Comparison of ENCODE assay signal across 21 cellular contexts in genomic region chr13:100039740-100040139, GRCh38. TPM values are rescaled to one million over a fixed set of nuclear protein-coding genes. Genes with fewer than 3 reads are reported as not detected.
DNase-seq lines count a peak whose midpoint lies in the region; ATAC-seq, FAIRE-seq and TF ChIP-seq lines count a peak whose summit lies in the region.
"Had no signal": no experiment of that assay in that cellular context is flagged by ENCODE, and none has a peak within 500 bp of the region (broad histone marks: within the 10 kb centered on the region; RNA-seq: fewer than 3 reads in every experiment).

No MANE protein-coding gene starts in this region.

- H3K9me3 ChIP-seq in PC-3 (ENCODE audit: low read length) (no peaks in the 10 kb centered on the region), hepatocyte (ENCODE audit: low read depth) (no peaks in the 10 kb centered on the region)
- H3K9me3 ChIP-seq: adrenal gland, transverse colon had no signal

- peak overlapping the region; percentile 63; the same call in 1 of the 2 replicates for H2AFZ ChIP-seq in PC-3 (ENCODE audit: low read length)
- H2AFZ ChIP-seq in hepatocyte = peak overlapping the region; percentile 1

- CTCF ChIA-PET in PC-3 (lab: Charles Lee) = no interaction called here

- ATAC-seq in PC-3 = peak; percentile 64
- no peak for ATAC-seq in HG02981 (IDR thresholded peaks at IDR 0.05; ENCODE audit: unreplicated experiment)
- ATAC-seq: activated T-helper 17 cell treated with anti-CD3 and anti-CD28 coated beads, Interleukin-2, amount 50 U/mL, for 72 hours; effector memory CD8-positive, alpha-beta T cell had no signal

- intact Hi-C loops in PC-3 (cut with micrococcal nuclease) = loop anchor here (5.0 kb wide), 3 partner anchors 118 to 473 kb away; no protein-coding TSS in a partner anchor

- H3F3A ChIP-seq in PC-3 (ENCODE audit: low read length, unreplicated experiment) = no peaks in the 10 kb centered on the region

- H3K27ac ChIP-seq in PC-3 (ENCODE audit: low read length) (no peak overlapping the region), hepatocyte (peak overlapping the region; percentile 0)
- H3K27ac ChIP-seq: adrenal gland, transverse colon had no signal

- peak; percentile 33 for DNase-seq in NCI-H345 (lab: John Stamatoyannopoulos, UW)
- no peak for DNase-seq in NCI-H345 treated with DMSO at 0.1 percent for 48 hours (lab: John Stamatoyannopoulos, UW; ENCODE audit: unreplicated experiment)
- DNase-seq in PC-3 = peak; percentile 53
- DNase-seq in hepatocyte (ENCODE audit: low spot score) = peak; percentile 14
- peak; percentile 2 for DNase-seq in urothelium cell line (ENCODE audit: low spot score)
- DNase-seq in 8988T = no peak
- DNase-seq in dedifferentiated amniotic fluid mesenchymal stem cell (ENCODE audit: extremely low spot score) = no peak
- DNase-seq: ACHN; adrenal gland; CD4-positive, CD25-positive, alpha-beta regulatory T cell; effector memory CD8-positive, alpha-beta T cell; hypothalamus; KG1; NCI-H1048; NCI-H2171 treated with DMSO at 0.1 percent for 48 hours; stimulated activated naive CD4-positive, alpha-beta T cell; transverse colon had no signal

- no peak overlapping the region for H3K9ac ChIP-seq in PC-3 (ENCODE audit: low read length)

- H4K20me1 ChIP-seq in PC-3 (ENCODE audit: low read length) = no peaks in the 10 kb centered on the region
- no peaks in the 10 kb centered on the region for H4K20me1 ChIP-seq in hepatocyte (ENCODE audit: insufficient read depth, poor library complexity, severe bottlenecking)

- no peak for TF ChIP-seq CTCF in PC-3 (conservative IDR thresholded peaks at IDR 0.05; ENCODE audit: low read depth, low read length)
- no peak for TF ChIP-seq CTCF in hepatocyte (IDR thresholded peaks at IDR 0.05; ENCODE audit: poor library complexity)

- no peak for FAIRE-seq in urothelium cell line (lab: Jason Lieb, UNC)

- H3K79me2 ChIP-seq in PC-3 (ENCODE audit: low read length) (no peaks in the 10 kb centered on the region), hepatocyte (no peaks in the 10 kb centered on the region)

- H3K9me2 ChIP-seq in PC-3 (replicated peaks; ENCODE audit: low read length) = no peaks in the 10 kb centered on the region
- no peaks in the 10 kb centered on the region for H3K9me2 ChIP-seq in hepatocyte (replicated peaks; ENCODE audit: insufficient read depth)

- WGBS in hepatocyte (ENCODE audit: low lambda C conversion rate, missing lambda C conversion rate) = 28% methylated on average over 4 of the region's 4 CpGs

- POLR2A ChIA-PET in PC-3 (lab: Charles Lee; ENCODE audit: unreplicated experiment) = interaction anchor here (0.6 kb wide), 1 partner anchor 517 kb away, joined by 5 read pairs; no protein-coding TSS in a partner anchor

- H3K36me3 ChIP-seq in PC-3 (ENCODE audit: low read depth, low read length) = no peaks in the 10 kb centered on the region
- H3K36me3 ChIP-seq in hepatocyte (replicated peaks; ENCODE audit: insufficient read depth, low read depth) = no peaks in the 10 kb centered on the region
- H3K36me3 ChIP-seq: adrenal gland, transverse colon had no signal

- H3K4me3 ChIP-seq in PC-3 (ENCODE audit: low read length) (peak overlapping the region; percentile 30; the same call in 1 of the 2 replicates), hepatocyte (no peak overlapping the region)
- H3K4me3 ChIP-seq: adrenal gland, transverse colon had no signal

- no TSS peak for BruUV-seq in PC-3 (replicated peaks; lab: Mats Ljungman, UMichigan)

- H3K27me3 ChIP-seq in PC-3 (ENCODE audit: low read length) (no peaks in the 10 kb centered on the region), hepatocyte (no peaks in the 10 kb centered on the region)
- H3K27me3 ChIP-seq: adrenal gland, transverse colon had no signal

- H3K4me2 ChIP-seq in PC-3 (ENCODE audit: low read length) (peak overlapping the region; percentile 74), hepatocyte (peak overlapping the region; percentile 42)

- H3K4me1 ChIP-seq in PC-3 (ENCODE audit: insufficient read depth, low read length) (peaks cover 9% of the 10 kb centered on the region; the same call in 1 of the 2 replicates), hepatocyte (ENCODE audit: insufficient read depth) (no peaks in the 10 kb centered on the region)
- H3K4me1 ChIP-seq: adrenal gland had no signal

RNA-seq across cellular contexts. Expression of gene PCCA, which starts 49.2 kb away (rescaled TPM):
- total RNA-seq in PC-3 (2014; rRNA removed) (7.5 and 10.5 TPM in 2 replicates), hepatocyte (19.5 and 28.2 TPM in 2 replicates)
- 23.6 and 25.7 TPM in 2 replicates for polyA plus RNA-seq in hepatocyte

RNA-seq across cellular contexts. Expression of gene ZIC2, which starts 58.2 kb away (rescaled TPM):
- total RNA-seq in PC-3 (2014; rRNA removed) = not detected in 2 replicates
- 0.10 and 0.68 TPM in 2 replicates for total RNA-seq in hepatocyte
- polyA plus RNA-seq in hepatocyte = 0.15 and 0.21 TPM in 2 replicates
- total RNA-seq: CD4-positive, CD25-positive, alpha-beta regulatory T cell; kidney epithelial cell; mesothelial cell of epicardium; transverse colon had no signal
- polyA plus RNA-seq: adrenal gland; CD4-positive, CD25-positive, alpha-beta regulatory T cell had no signal

Comparison
In these comparisons a context has a peak if more than half of its experiments do, and no peak if none do; other contexts are left out.
1. DNase-seq: peak in NCI-H345 (single experiment), PC-3 (single experiment), hepatocyte (single experiment) and urothelium cell line (single experiment); none in NCI-H345 treated with DMSO at 0.1 percent for 48 hours (single experiment), 8988T (single experiment) and dedifferentiated amniotic fluid mesenchymal stem cell (single experiment).